ENCODE assay signal across 39 cellular contexts in the genomic region with DNA sequence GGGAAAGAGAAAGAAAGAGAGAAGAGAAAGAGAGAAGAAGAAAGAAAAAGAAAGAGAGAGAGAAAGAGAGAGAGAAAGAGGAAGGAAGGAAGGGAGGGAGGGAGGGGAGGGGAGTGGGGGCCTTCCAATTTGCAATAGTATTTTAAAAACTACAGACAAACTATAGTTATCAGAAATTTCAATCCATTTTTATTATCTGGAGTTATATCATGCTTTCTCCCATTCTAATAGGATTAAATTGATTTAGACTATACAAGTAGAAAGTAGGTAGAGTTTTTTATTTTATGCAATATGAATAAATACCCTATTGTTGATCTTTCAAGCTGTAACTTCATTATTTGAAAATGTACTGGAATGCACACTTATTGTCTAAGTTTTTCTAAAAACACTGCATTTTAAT.
"Had no signal": no experiment of that assay in that cellular context is flagged by ENCODE, and none has a peak within 500 bp of the region (broad histone marks: within the 10 kb centered on the region; RNA-seq: fewer than 3 reads in every experiment).

No MANE protein-coding gene starts in this region.

- H3K9me3 ChIP-seq: adrenal gland, ascending aorta, body of pancreas, breast epithelium had no signal

- H3K9me3 Mint-ChIP-seq: activated naive CD4-positive, alpha-beta T cell treated with anti-CD3 and anti-CD28 coated beads for 36 hours; activated naive CD4-positive, alpha-beta T cell treated with anti-CD3 and anti-CD28 coated beads, Interleukin-2, amount 10 ng/mL, durations not matched to agents 7 days and 5 days; activated naive CD4-positive, alpha-beta T cell treated with anti-CD3 and anti-CD28 coated beads, Interleukin-2, amount 50 U/mL, for 24 hours; activated naive CD4-positive, alpha-beta T cell treated with anti-CD3 and anti-CD28 coated beads, Interleukin-2, amount 50 U/mL, for 72 hours; activated naive CD8-positive, alpha-beta T cell treated with anti-CD3 and anti-CD28 coated beads for 36 hours; activated naive CD8-positive, alpha-beta T cell treated with anti-CD3 and anti-CD28 coated beads, Interleukin-2, amount 50 U/mL, for 24 hours; activated T-cell treated with anti-CD3 and anti-CD28 coated beads, Interleukin-2, amount 50 U/mL, for 24 hours; activated T-helper 1 cell treated with anti-CD3 and anti-CD28 coated beads, Interleukin-12 subunit alpha, Interleukin-12 subunit beta, Interleukin-2, Interleukin-4 antibody, amounts not matched to agents 30 ng/mL and 10 ng/mL and 1 ng/mL, durations not matched to agents 14 hours and 24 hours and 36 hours; activated T-helper 17 cell treated with anti-CD3 and anti-CD28 coated beads, Interleukin-2, amount 50 U/mL, for 72 hours; activated T-helper 2 cell treated with anti-CD3 and anti-CD28 coated beads, Interferon-gamma antibody, Interleukin-2, Interleukin-4, amounts not matched to agents 10 μg/mL and 5 μg/mL and 100 μg/mL, durations not matched to agents 14 hours and 24 hours and 36 hours; central memory CD8-positive, alpha-beta T cell had no signal

- ATAC-seq: activated naive CD4-positive, alpha-beta T cell treated with anti-CD3 and anti-CD28 coated beads, Interleukin-2, amount 50 U/mL, for 72 hours; activated naive CD8-positive, alpha-beta T cell treated with anti-CD3 and anti-CD28 coated beads, Interleukin-2, amount 50 U/mL, for 24 hours; activated T-cell treated with anti-CD3 and anti-CD28 coated beads, Interleukin-2, amount 50 U/mL, for 72 hours; activated T-helper 17 cell treated with anti-CD3 and anti-CD28 coated beads, Interleukin-2, amount 50 U/mL, for 72 hours; body of pancreas had no signal

- FAIRE-seq: astrocyte, bronchial epithelial cell had no signal

- H3K4me1 ChIP-seq: adrenal gland, ascending aorta, body of pancreas, breast epithelium had no signal

- H3K27me3 Mint-ChIP-seq: activated naive CD8-positive, alpha-beta T cell treated with anti-CD3 and anti-CD28 coated beads for 36 hours; activated naive CD8-positive, alpha-beta T cell treated with anti-CD3 and anti-CD28 coated beads, Interleukin-2, amount 10 ng/mL, durations not matched to agents 7 days and 5 days; activated T-cell treated with anti-CD3 and anti-CD28 coated beads, Interleukin-2, amount 50 U/mL, for 24 hours; activated T-helper 17 cell treated with anti-CD3 and anti-CD28 coated beads, Interleukin-2, amount 50 U/mL, for 72 hours; brain; central memory CD8-positive, alpha-beta T cell had no signal

- DNase-seq: activated effector memory CD4-positive, alpha-beta T cell treated with anti-CD3 and anti-CD28 coated beads, Interleukin-2, amount 50 U/mL, for 16 hours; activated effector memory CD4-positive, alpha-beta T cell treated with Interleukin-2 at 50 U/mL for 16 hours; activated gamma-delta T cell; activated gamma-delta T cell treated with Interleukin-2 at 50 U/mL for 16 hours; activated naive CD4-positive, alpha-beta T cell; activated naive CD4-positive, alpha-beta T cell treated with anti-CD3 and anti-CD28 coated beads for 36 hours; activated naive CD4-positive, alpha-beta T cell treated with anti-CD3 and anti-CD28 coated beads, Interleukin-2, amount 10 ng/mL, durations not matched to agents 7 days and 5 days; activated naive CD4-positive, alpha-beta T cell treated with anti-CD3 and anti-CD28 coated beads, Interleukin-2, amount 50 U/mL, for 16 hours; activated naive CD4-positive, alpha-beta T cell treated with Interleukin-2 at 50 U/mL for 16 hours; activated naive CD8-positive, alpha-beta T cell treated with anti-CD3 and anti-CD28 coated beads for 36 hours; activated naive CD8-positive, alpha-beta T cell treated with anti-CD3 and anti-CD28 coated beads, Interleukin-2, amount 10 ng/mL, durations not matched to agents 7 days and 5 days; activated naive CD8-positive, alpha-beta T cell treated with anti-CD3 and anti-CD28 coated beads, Interleukin-2, amount 50 U/mL, for 24 hours; activated T-cell treated with anti-CD3 and anti-CD28 coated beads, Interleukin-2, amount 50 U/mL, for 1 hour; activated T-cell treated with anti-CD3 and anti-CD28 coated beads, Interleukin-2, amount 50 U/mL, for 24 hours; activated T-cell treated with anti-CD3 and anti-CD28 coated beads, Interleukin-2, amount 50 U/mL, for 48 hours; activated T-cell treated with anti-CD3 and anti-CD28 coated beads, Interleukin-2, amount 50 U/mL, for 72 hours; adrenal gland; amniotic stem cell; amygdala; anterior cingulate cortex; aorta; body of pancreas; brain microvascular endothelial cell; caudate nucleus; central memory CD4-positive, alpha-beta T cell; cerebellar nuclear complex had no signal

- H3K36me3 Mint-ChIP-seq: activated naive CD4-positive, alpha-beta T cell treated with anti-CD3 and anti-CD28 coated beads, Interleukin-2, amount 10 ng/mL, durations not matched to agents 7 days and 5 days; activated naive CD4-positive, alpha-beta T cell treated with anti-CD3 and anti-CD28 coated beads, Interleukin-2, amount 50 U/mL, for 24 hours; activated naive CD4-positive, alpha-beta T cell treated with anti-CD3 and anti-CD28 coated beads, Interleukin-2, amount 50 U/mL, for 72 hours; activated naive CD8-positive, alpha-beta T cell; activated naive CD8-positive, alpha-beta T cell treated with anti-CD3 and anti-CD28 coated beads for 36 hours; activated naive CD8-positive, alpha-beta T cell treated with anti-CD3 and anti-CD28 coated beads, Interleukin-2, amount 10 ng/mL, durations not matched to agents 7 days and 5 days; brain had no signal

- H3K4me3 ChIP-seq: adrenal gland, ascending aorta, body of pancreas, breast epithelium, cardiac muscle cell had no signal

- H3K27me3 ChIP-seq: adrenal gland, ascending aorta, body of pancreas, brain microvascular endothelial cell, breast epithelium, cardiac muscle cell had no signal

- H3K36me3 ChIP-seq: adrenal gland, ascending aorta, brain microvascular endothelial cell, breast epithelium, cardiac muscle cell had no signal

- H3K27ac ChIP-seq: adrenal gland, ascending aorta, body of pancreas, brain microvascular endothelial cell, breast epithelium, cardiac muscle cell had no signal

- H3K27ac Mint-ChIP-seq: activated naive CD4-positive, alpha-beta T cell treated with anti-CD3 and anti-CD28 coated beads for 36 hours; activated naive CD4-positive, alpha-beta T cell treated with anti-CD3 and anti-CD28 coated beads, Interleukin-2, amount 10 ng/mL, durations not matched to agents 7 days and 5 days; activated naive CD4-positive, alpha-beta T cell treated with anti-CD3 and anti-CD28 coated beads, Interleukin-2, amount 50 U/mL, for 24 hours; activated naive CD4-positive, alpha-beta T cell treated with anti-CD3 and anti-CD28 coated beads, Interleukin-2, amount 50 U/mL, for 72 hours; activated naive CD8-positive, alpha-beta T cell; activated naive CD8-positive, alpha-beta T cell treated with anti-CD3 and anti-CD28 coated beads for 36 hours; activated naive CD8-positive, alpha-beta T cell treated with anti-CD3 and anti-CD28 coated beads, Interleukin-2, amount 10 ng/mL, durations not matched to agents 7 days and 5 days; activated naive CD8-positive, alpha-beta T cell treated with anti-CD3 and anti-CD28 coated beads, Interleukin-2, amount 50 U/mL, for 24 hours; activated T-cell treated with anti-CD3 and anti-CD28 coated beads, Interleukin-2, amount 50 U/mL, for 24 hours; activated T-cell treated with anti-CD3 and anti-CD28 coated beads, Interleukin-2, amount 50 U/mL, for 72 hours; activated T-helper 1 cell treated with anti-CD3 and anti-CD28 coated beads, Interleukin-12 subunit alpha, Interleukin-12 subunit beta, Interleukin-2, Interleukin-4 antibody, amounts not matched to agents 30 ng/mL and 10 ng/mL and 1 ng/mL, durations not matched to agents 14 hours and 24 hours and 36 hours; activated T-helper 17 cell treated with anti-CD3 and anti-CD28 coated beads, Interleukin-2, amount 50 U/mL, for 72 hours; activated T-helper 2 cell treated with anti-CD3 and anti-CD28 coated beads, Interferon-gamma antibody, Interleukin-2, Interleukin-4, amounts not matched to agents 10 μg/mL and 5 μg/mL and 100 μg/mL, durations not matched to agents 14 hours and 24 hours and 36 hours; brain had no signal

- H3K4me1 Mint-ChIP-seq: activated naive CD4-positive, alpha-beta T cell treated with anti-CD3 and anti-CD28 coated beads, Interleukin-2, amount 10 ng/mL, durations not matched to agents 7 days and 5 days; activated naive CD4-positive, alpha-beta T cell treated with anti-CD3 and anti-CD28 coated beads, Interleukin-2, amount 50 U/mL, for 24 hours; activated naive CD8-positive, alpha-beta T cell treated with anti-CD3 and anti-CD28 coated beads for 36 hours; activated naive CD8-positive, alpha-beta T cell treated with anti-CD3 and anti-CD28 coated beads, Interleukin-2, amount 10 ng/mL, durations not matched to agents 7 days and 5 days; activated naive CD8-positive, alpha-beta T cell treated with anti-CD3 and anti-CD28 coated beads, Interleukin-2, amount 50 U/mL, for 24 hours; activated T-helper 17 cell treated with anti-CD3 and anti-CD28 coated beads, Interleukin-2, amount 50 U/mL, for 72 hours; brain; central memory CD8-positive, alpha-beta T cell had no signal

- H3K4me3 Mint-ChIP-seq: activated naive CD4-positive, alpha-beta T cell treated with anti-CD3 and anti-CD28 coated beads for 36 hours; activated naive CD4-positive, alpha-beta T cell treated with anti-CD3 and anti-CD28 coated beads, Interleukin-2, amount 10 ng/mL, durations not matched to agents 7 days and 5 days; activated naive CD4-positive, alpha-beta T cell treated with anti-CD3 and anti-CD28 coated beads, Interleukin-2, amount 50 U/mL, for 24 hours; activated naive CD8-positive, alpha-beta T cell; activated naive CD8-positive, alpha-beta T cell treated with anti-CD3 and anti-CD28 coated beads for 36 hours; activated naive CD8-positive, alpha-beta T cell treated with anti-CD3 and anti-CD28 coated beads, Interleukin-2, amount 10 ng/mL, durations not matched to agents 7 days and 5 days; activated naive CD8-positive, alpha-beta T cell treated with anti-CD3 and anti-CD28 coated beads, Interleukin-2, amount 50 U/mL, for 24 hours; activated T-cell treated with anti-CD3 and anti-CD28 coated beads, Interleukin-2, amount 50 U/mL, for 24 hours; activated T-cell treated with anti-CD3 and anti-CD28 coated beads, Interleukin-2, amount 50 U/mL, for 72 hours; activated T-helper 1 cell treated with anti-CD3 and anti-CD28 coated beads, Interleukin-12 subunit alpha, Interleukin-12 subunit beta, Interleukin-2, Interleukin-4 antibody, amounts not matched to agents 30 ng/mL and 10 ng/mL and 1 ng/mL, durations not matched to agents 14 hours and 24 hours and 36 hours; activated T-helper 17 cell treated with anti-CD3 and anti-CD28 coated beads, Interleukin-2, amount 50 U/mL, for 72 hours; brain; central memory CD8-positive, alpha-beta T cell had no signal
